In genomic region chr9:127862075-127863011, GRCh38 we compare ENCODE assay signal across 1 cellular context.
TF ChIP-seq lines count a peak whose summit lies in the region.

No MANE protein-coding gene starts in this region.

TF ChIP-seq in K562, 482 proteins besides CTCF, POLR2A, EP300 and RAD21 (continued from another document and continues in another):
- TF ChIP-seq, protein P1, sequence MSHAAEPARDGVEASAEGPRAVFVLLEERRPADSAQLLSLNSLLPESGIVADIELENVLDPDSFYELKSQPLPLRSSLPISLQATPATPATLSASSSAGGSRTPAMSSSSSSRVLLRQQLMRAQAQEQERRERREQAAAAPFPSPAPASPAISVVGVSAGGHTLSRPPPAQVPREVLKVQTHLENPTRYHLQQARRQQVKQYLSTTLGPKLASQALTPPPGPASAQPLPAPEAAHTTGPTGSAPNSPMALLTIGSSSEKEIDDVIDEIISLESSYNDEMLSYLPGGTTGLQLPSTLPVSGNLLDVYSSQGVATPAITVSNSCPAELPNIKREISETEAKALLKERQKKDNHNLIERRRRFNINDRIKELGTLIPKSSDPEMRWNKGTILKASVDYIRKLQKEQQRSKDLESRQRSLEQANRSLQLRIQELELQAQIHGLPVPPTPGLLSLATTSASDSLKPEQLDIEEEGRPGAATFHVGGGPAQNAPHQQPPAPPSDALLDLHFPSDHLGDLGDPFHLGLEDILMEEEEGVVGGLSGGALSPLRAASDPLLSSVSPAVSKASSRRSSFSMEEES (CRISPR knock-in tag; IDR thresholded peaks at IDR 0.05): no peak; the same call in 1 of the 2 replicates
- TF ChIP-seq, protein P2, sequence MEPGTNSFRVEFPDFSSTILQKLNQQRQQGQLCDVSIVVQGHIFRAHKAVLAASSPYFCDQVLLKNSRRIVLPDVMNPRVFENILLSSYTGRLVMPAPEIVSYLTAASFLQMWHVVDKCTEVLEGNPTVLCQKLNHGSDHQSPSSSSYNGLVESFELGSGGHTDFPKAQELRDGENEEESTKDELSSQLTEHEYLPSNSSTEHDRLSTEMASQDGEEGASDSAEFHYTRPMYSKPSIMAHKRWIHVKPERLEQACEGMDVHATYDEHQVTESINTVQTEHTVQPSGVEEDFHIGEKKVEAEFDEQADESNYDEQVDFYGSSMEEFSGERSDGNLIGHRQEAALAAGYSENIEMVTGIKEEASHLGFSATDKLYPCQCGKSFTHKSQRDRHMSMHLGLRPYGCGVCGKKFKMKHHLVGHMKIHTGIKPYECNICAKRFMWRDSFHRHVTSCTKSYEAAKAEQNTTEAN (CRISPR knock-in tag; IDR thresholded peaks at IDR 0.05): no peak
- TF ChIP-seq THRB (CRISPR knock-in tag; conservative IDR thresholded peaks at IDR 0.05) (no peak), HEY1 (CRISPR knock-in tag; IDR thresholded peaks at IDR 0.05; ENCODE audit: borderline replicate concordance) (0 out of 2 replicates have a peak, but pooled peaks have one; percentile 69), SMAD4 (CRISPR knock-in tag; conservative IDR thresholded peaks at IDR 0.05) (peak; percentile 99), SMARCB1 (IDR thresholded peaks at IDR 0.05; ENCODE audit: insufficient read length, low read depth) (no peak), KDM4B (IDR thresholded peaks at IDR 0.05; ENCODE audit: borderline replicate concordance in 2 of 2, low read depth in 1 of 2) (peak in 1 of 2 experiments; percentile 82; a peak in 1 of 4 replicates), ZNF699 (CRISPR knock-in tag; IDR thresholded peaks at IDR 0.05; ENCODE audit: insufficient replicate concordance) (no peak), TCF7 (IDR thresholded peaks at IDR 0.05; ENCODE audit: borderline replicate concordance) (no peak; the same call in 1 of the 2 replicates), RBM17 (IDR thresholded peaks at IDR 0.05; ENCODE audit: borderline replicate concordance, low read depth, low read length) (no peak), ZNF830 (CRISPR knock-in tag; IDR thresholded peaks at IDR 0.05) (no peak), SMC3 (conservative IDR thresholded peaks at IDR 0.05; ENCODE audit: insufficient read depth, low read depth, low read length) (no peak), ZNF316 (IDR thresholded peaks at IDR 0.05) (no peak), ILF3 (IDR thresholded peaks at IDR 0.05; ENCODE audit: borderline replicate concordance) (no peak), TAF9B (IDR thresholded peaks at IDR 0.05; ENCODE audit: partially characterized antibody) (no peak), ZNF431 (CRISPR knock-in tag; IDR thresholded peaks at IDR 0.05) (peak; percentile 78), RFX5 (IDR thresholded peaks at IDR 0.05; ENCODE audit: low read depth, low read length) (no peak), SMARCA5 (IDR thresholded peaks at IDR 0.05) (peak; percentile 97), ZNF224 (CRISPR knock-in tag; IDR thresholded peaks at IDR 0.05) (no peak), ZNF778 (CRISPR knock-in tag; IDR thresholded peaks at IDR 0.05) (no peak), ZFP1 (CRISPR knock-in tag; IDR thresholded peaks at IDR 0.05) (no peak), NEUROD1 (IDR thresholded peaks at IDR 0.05; ENCODE audit: borderline replicate concordance, low read depth, low read length, partially characterized antibody) (no peak), MLX (CRISPR knock-in tag; conservative IDR thresholded peaks at IDR 0.05) (no peak), HMG20B (CRISPR knock-in tag; IDR thresholded peaks at IDR 0.05) (no peak), ZNF121 (CRISPR knock-in tag; conservative IDR thresholded peaks at IDR 0.05) (no peak), TCFL5 (CRISPR knock-in tag; conservative IDR thresholded peaks at IDR 0.05) (no peak), RNF2 (IDR thresholded peaks at IDR 0.05) (peak; percentile 94), ZKSCAN1 (IDR thresholded peaks at IDR 0.05; ENCODE audit: low read depth, low read length) (peak; percentile 46; the same call in 1 of the 2 replicates), SIN3A (IDR thresholded peaks at IDR 0.05; ENCODE audit: borderline replicate concordance in 2 of 2, control insufficient read depth in 1 of 2, low read depth in 2 of 2, low read length in 2 of 2) (no peak), MAFK (IDR thresholded peaks at IDR 0.05; ENCODE audit: low read length) (no peak), PHB (CRISPR knock-in tag; IDR thresholded peaks at IDR 0.05) (peak; percentile 20; the same call in 1 of the 2 replicates), MYC (IDR thresholded peaks at IDR 0.05; ENCODE audit: low read depth, low read length) (peak; percentile 97), MYC (CRISPR knock-in tag; IDR thresholded peaks at IDR 0.05; ENCODE audit: borderline replicate concordance, low read depth) (peak; percentile 75; the same call in 1 of the 2 replicates), NCOA2 (IDR thresholded peaks at IDR 0.05; ENCODE audit: partially characterized antibody in 2 of 2) (no peak), GABPB2 (CRISPR knock-in tag; conservative IDR thresholded peaks at IDR 0.05) (no peak), ZBTB8A (IDR thresholded peaks at IDR 0.05; ENCODE audit: partially characterized antibody) (no peak), NFIX (CRISPR knock-in tag; IDR thresholded peaks at IDR 0.05; ENCODE audit: low read depth) (no peak), GTF2A2 (tag; IDR thresholded peaks at IDR 0.05) (no peak), ERF (CRISPR knock-in tag; IDR thresholded peaks at IDR 0.05) (peak; percentile 25; the same call in 1 of the 2 replicates), NCOA1 (IDR thresholded peaks at IDR 0.05; ENCODE audit: low read depth) (peak; percentile 93), BCOR (IDR thresholded peaks at IDR 0.05) (peak; percentile 94), RFX1 (IDR thresholded peaks at IDR 0.05) (no peak), ZNF444 (CRISPR knock-in tag; IDR thresholded peaks at IDR 0.05) (no peak), MEF2D (tag; conservative IDR thresholded peaks at IDR 0.05; ENCODE audit: low read depth) (no peak; the same call in 1 of the 2 replicates), PKNOX1 (IDR thresholded peaks at IDR 0.05) (peak; percentile 84), SMAD2 (IDR thresholded peaks at IDR 0.05; ENCODE audit: low read depth, low read length) (no peak), POLR3A (IDR thresholded peaks at IDR 0.05; ENCODE audit: borderline replicate concordance, extremely low read depth, insufficient read depth, insufficient read length) (no peak), SNAPC5 (CRISPR knock-in tag; IDR thresholded peaks at IDR 0.05) (no peak), ZNF717 (CRISPR knock-in tag; IDR thresholded peaks at IDR 0.05) (no peak), KLF6 (CRISPR knock-in tag; IDR thresholded peaks at IDR 0.05; ENCODE audit: borderline replicate concordance) (no peak), EZH2 (IDR thresholded peaks at IDR 0.05; ENCODE audit: borderline replicate concordance, low read depth, low read length) (no peak), CBX5 (IDR thresholded peaks at IDR 0.05; ENCODE audit: borderline replicate concordance, low read depth) (no peak), JUN (IDR thresholded peaks at IDR 0.05; ENCODE audit: borderline replicate concordance, low read depth, low read length) (no peak; the same call in 1 of the 2 replicates), JUN (CRISPR knock-in tag; IDR thresholded peaks at IDR 0.05; ENCODE audit: borderline replicate concordance) (no peak; the same call in 1 of the 2 replicates), GTF2E2 (tag; IDR thresholded peaks at IDR 0.05) (peak; percentile 63; the same call in 1 of the 2 replicates)
- TF ChIP-seq, protein P3, sequence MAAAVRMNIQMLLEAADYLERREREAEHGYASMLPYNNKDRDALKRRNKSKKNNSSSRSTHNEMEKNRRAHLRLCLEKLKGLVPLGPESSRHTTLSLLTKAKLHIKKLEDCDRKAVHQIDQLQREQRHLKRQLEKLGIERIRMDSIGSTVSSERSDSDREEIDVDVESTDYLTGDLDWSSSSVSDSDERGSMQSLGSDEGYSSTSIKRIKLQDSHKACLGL (CRISPR knock-in tag; IDR thresholded peaks at IDR 0.05; ENCODE audit: borderline replicate concordance, poor library complexity, severe bottlenecking): peak; percentile 21
- TF ChIP-seq, protein P4, sequence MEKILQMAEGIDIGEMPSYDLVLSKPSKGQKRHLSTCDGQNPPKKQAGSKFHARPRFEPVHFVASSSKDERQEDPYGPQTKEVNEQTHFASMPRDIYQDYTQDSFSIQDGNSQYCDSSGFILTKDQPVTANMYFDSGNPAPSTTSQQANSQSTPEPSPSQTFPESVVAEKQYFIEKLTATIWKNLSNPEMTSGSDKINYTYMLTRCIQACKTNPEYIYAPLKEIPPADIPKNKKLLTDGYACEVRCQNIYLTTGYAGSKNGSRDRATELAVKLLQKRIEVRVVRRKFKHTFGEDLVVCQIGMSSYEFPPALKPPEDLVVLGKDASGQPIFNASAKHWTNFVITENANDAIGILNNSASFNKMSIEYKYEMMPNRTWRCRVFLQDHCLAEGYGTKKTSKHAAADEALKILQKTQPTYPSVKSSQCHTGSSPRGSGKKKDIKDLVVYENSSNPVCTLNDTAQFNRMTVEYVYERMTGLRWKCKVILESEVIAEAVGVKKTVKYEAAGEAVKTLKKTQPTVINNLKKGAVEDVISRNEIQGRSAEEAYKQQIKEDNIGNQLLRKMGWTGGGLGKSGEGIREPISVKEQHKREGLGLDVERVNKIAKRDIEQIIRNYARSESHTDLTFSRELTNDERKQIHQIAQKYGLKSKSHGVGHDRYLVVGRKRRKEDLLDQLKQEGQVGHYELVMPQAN (IDR thresholded peaks at IDR 0.05; ENCODE audit: borderline replicate concordance): no peak
- TF ChIP-seq, protein P5, sequence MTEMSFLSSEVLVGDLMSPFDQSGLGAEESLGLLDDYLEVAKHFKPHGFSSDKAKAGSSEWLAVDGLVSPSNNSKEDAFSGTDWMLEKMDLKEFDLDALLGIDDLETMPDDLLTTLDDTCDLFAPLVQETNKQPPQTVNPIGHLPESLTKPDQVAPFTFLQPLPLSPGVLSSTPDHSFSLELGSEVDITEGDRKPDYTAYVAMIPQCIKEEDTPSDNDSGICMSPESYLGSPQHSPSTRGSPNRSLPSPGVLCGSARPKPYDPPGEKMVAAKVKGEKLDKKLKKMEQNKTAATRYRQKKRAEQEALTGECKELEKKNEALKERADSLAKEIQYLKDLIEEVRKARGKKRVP (CRISPR knock-in tag; IDR thresholded peaks at IDR 0.05): 0 out of 2 replicates have a peak, but pooled peaks have one; percentile 6
- TF ChIP-seq, protein P6, sequence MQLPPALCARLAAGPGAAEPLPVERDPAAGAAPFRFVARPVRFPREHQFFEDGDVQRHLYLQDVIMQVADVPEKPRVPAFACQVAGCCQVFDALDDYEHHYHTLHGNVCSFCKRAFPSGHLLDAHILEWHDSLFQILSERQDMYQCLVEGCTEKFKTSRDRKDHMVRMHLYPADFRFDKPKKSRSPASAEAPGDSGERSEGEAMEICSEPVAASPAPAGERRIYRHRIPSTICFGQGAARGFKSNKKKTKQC (CRISPR knock-in tag; IDR thresholded peaks at IDR 0.05): no peak; the same call in none of the 2 replicates
- TF ChIP-seq, protein P7, sequence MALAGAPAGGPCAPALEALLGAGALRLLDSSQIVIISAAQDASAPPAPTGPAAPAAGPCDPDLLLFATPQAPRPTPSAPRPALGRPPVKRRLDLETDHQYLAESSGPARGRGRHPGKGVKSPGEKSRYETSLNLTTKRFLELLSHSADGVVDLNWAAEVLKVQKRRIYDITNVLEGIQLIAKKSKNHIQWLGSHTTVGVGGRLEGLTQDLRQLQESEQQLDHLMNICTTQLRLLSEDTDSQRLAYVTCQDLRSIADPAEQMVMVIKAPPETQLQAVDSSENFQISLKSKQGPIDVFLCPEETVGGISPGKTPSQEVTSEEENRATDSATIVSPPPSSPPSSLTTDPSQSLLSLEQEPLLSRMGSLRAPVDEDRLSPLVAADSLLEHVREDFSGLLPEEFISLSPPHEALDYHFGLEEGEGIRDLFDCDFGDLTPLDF (CRISPR knock-in tag; IDR thresholded peaks at IDR 0.05): no peak
- TF ChIP-seq, protein P8, sequence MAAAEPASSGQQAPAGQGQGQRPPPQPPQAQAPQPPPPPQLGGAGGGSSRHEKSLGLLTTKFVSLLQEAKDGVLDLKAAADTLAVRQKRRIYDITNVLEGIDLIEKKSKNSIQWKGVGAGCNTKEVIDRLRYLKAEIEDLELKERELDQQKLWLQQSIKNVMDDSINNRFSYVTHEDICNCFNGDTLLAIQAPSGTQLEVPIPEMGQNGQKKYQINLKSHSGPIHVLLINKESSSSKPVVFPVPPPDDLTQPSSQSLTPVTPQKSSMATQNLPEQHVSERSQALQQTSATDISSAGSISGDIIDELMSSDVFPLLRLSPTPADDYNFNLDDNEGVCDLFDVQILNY (CRISPR knock-in tag; IDR thresholded peaks at IDR 0.05): no peak
- TF ChIP-seq, protein P9, sequence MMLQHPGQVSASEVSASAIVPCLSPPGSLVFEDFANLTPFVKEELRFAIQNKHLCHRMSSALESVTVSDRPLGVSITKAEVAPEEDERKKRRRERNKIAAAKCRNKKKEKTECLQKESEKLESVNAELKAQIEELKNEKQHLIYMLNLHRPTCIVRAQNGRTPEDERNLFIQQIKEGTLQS (IDR thresholded peaks at IDR 0.05): peak; percentile 9; the same call in 1 of the 2 replicates
- TF ChIP-seq, protein P9 (CRISPR knock-in tag; conservative IDR thresholded peaks at IDR 0.05): no peak
